Comparison of ENCODE assay signal across 8 cellular contexts in the genomic region with DNA sequence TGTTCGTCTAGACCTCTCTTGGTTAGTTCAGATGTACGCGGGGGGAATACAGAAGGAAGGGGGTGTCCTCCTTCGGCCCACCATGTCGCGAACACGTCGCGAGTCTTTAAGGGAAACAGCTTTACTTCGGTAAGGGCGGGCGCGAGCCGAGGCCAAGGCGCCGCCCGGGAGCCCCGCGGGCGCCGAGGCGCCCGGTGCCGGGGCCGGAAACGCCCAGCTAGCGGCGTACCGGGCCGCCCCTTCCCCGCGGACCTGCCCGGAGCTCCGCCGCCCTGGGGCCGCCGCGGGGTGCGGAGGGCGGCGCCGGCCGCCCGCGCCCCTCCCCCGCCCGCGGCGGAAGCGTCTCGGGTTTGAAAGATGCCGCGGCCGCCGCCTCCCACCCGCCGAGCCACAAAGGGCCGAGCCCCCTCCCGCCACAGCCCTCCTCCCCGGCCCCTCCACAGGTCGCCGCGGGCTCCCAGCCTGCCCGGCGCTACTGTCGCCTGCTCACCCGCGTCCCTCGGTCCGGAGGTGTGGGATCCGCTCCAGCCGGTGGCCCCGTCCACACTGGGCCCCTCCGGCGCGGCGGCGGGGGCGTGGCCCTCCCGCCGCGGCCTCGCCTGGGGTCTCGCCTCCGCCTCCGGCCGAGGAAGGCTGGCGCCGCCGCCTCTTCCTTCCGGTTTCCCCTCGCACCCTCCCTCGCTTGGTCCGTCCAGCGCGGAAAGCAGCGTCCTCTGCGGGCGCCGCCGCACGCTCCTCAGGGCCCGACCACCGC. TPM values are rescaled to one million over a fixed set of nuclear protein-coding genes. Genes with fewer than 3 reads are reported as not detected.
A peak's percentile ranks its signal among the peaks of the same experiment; 100 is the strongest.
DNase-seq lines count a peak whose midpoint lies in the region; ATAC-seq and TF ChIP-seq lines count a peak whose summit lies in the region.

A gene (minus strand): TSS at position 715 of the 754 bp plus-strand sequence. CDS start 12,156 bp downstream, outside the sequence.

- H3K27me3 ChIP-seq in ectodermal cell (ENCODE audit: control insufficient read depth, insufficient read depth, low read length, poor library complexity, severe bottlenecking) (peaks cover 10% of the 10 kb centered on the region), lung (ENCODE audit: control insufficient read depth, insufficient read depth) (no peaks in the 10 kb centered on the region)

- no peaks in the 10 kb centered on the region for H3K36me3 ChIP-seq in ectodermal cell (ENCODE audit: control insufficient read depth, insufficient read depth, low read length)
- no peaks in the 10 kb centered on the region for H3K36me3 ChIP-seq in lung (ENCODE audit: control insufficient read depth in 2 of 2, insufficient read depth in 2 of 2, low read length in 2 of 2)

- TF ChIP-seq CTCF in lung (IDR thresholded peaks at IDR 0.05; ENCODE audit: control extremely low read depth, extremely low read depth) = no peak

- peak within 1 kb of the TSS; percentile 95 for H3K27ac ChIP-seq in ectodermal cell (ENCODE audit: insufficient read depth, low read depth, low read length, poor library complexity, severe bottlenecking)
- H3K27ac ChIP-seq in lung (ENCODE audit: low read depth in 1 of 2, low read length in 1 of 2) = peak within 1 kb of the TSS; percentile 95 to 100

- WGBS in ectodermal cell, 2 experiments = 0% methylated on average over 104 of the region's 104 CpGs
- 0 to 1% methylated on average over 29 to 104 of the region's 104 CpGs for WGBS in lung, 2 donors

- no peaks in the 10 kb centered on the region for H3K9me3 ChIP-seq in ectodermal cell (ENCODE audit: control insufficient read depth, low read length)
- H3K9me3 ChIP-seq in lung (ENCODE audit: control insufficient read depth in 2 of 2, insufficient read depth in 1 of 2, low read length in 1 of 2) = no peaks in the 10 kb centered on the region

- H3K4me3 ChIP-seq in ectodermal cell (ENCODE audit: insufficient read depth, low read depth, low read length) = peak within 1 kb of the TSS; percentile 82
- peak within 1 kb of the TSS; percentile 93 for H3K4me3 ChIP-seq in lung

- peak; percentile 64 for ATAC-seq in GM19023 (IDR thresholded peaks at IDR 0.05; ENCODE audit: unreplicated experiment)
- ATAC-seq in HG03175 (IDR thresholded peaks at IDR 0.05; ENCODE audit: unreplicated experiment) = peak; percentile 67
- ATAC-seq in lung (ENCODE audit: insufficient read depth, low FRiP score) = peak; percentile 53

- H3K4me1 ChIP-seq in ectodermal cell (ENCODE audit: control insufficient read depth, insufficient read depth, low read length) (peaks cover 9% of the 10 kb centered on the region), lung (ENCODE audit: control insufficient read depth in 2 of 2, insufficient read depth in 2 of 2, low read length in 2 of 2) (peaks cover 2 to 24% of the 10 kb centered on the region in 2 donors)

- DNase-seq in Ammon's horn (ENCODE audit: low spot score) = peak; percentile 84
- DNase-seq in NCI-H69 (lab: John Stamatoyannopoulos, UW) = peak; percentile 98
- DNase-seq in activated CD4-positive, alpha-beta T cell treated with anti-CD3 and anti-CD28 coated beads, Interleukin-2, amount 50 U/mL, for 48 hours = peak; percentile 75 to 83
- peak; percentile 83 for DNase-seq in lung (ENCODE audit: low spot score)
- peak; percentile 43 to 79 (median 50) for DNase-seq in stimulated activated CD4-positive, alpha-beta T cell treated with anti-CD3 and anti-CD28 coated beads, TNF-alpha, amount 100 ng/mL, for 24 hours (ENCODE audit: low read depth in 3 of 3)

RNA-seq across cellular contexts. Expression of the gene that starts here (rescaled TPM):
- 24.2 TPM for polyA plus RNA-seq in ectodermal cell (2013, experiment 1 of 4)
- polyA plus RNA-seq in ectodermal cell (2013, experiment 2 of 4) = 26.6 TPM
- polyA plus RNA-seq in ectodermal cell (2013, experiment 3 of 4) = 23.4 TPM
- polyA plus RNA-seq in ectodermal cell (2013, experiment 4 of 4) = 23.5 TPM
- total RNA-seq in lung = 10 to 100 TPM; 24.5 to 80.5 TPM
- 10 to 100 TPM; 15.0 to 26.7 TPM for polyA plus RNA-seq in lung

Comparison
In these comparisons a context has a peak if more than half of its experiments do, and no peak if none do; other contexts are left out.
1. Peak in every context shown above with its lines: DNase-seq, ATAC-seq, H3K4me3 ChIP-seq and H3K27ac ChIP-seq.